ENCODE assay signal across 8 cellular contexts in the genomic region with DNA sequence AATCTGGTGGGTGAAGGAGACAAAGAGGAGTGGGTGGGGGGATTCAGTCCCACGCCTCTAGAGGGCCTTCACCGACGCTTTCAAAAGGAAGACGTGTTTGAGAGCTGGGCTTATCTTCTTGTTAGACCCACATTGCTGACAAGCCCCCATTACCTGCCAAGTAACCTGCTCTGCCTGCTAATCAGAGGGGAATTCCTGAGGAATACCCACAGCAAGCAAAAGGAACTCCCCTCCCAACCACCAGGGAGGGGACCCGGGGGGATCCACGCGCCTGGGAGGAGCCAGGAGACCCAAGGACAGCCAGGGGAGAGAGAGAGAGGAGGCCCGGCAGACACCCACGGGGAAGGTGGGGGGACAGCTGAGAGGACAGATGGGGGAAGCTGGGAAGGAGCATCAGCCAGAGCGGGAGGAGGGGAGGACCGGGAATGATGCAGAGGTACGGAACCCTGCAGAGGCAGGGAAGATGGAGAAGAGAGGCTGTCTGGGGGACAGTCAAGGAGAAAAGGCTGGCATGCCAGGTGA.
DNase-seq lines count a peak whose midpoint lies in the region; ATAC-seq lines count a peak whose summit lies in the region.

No MANE protein-coding gene starts in this region.

- H3K4me3 ChIP-seq in iPS-20b (ENCODE audit: low read length) (peak overlapping the region; percentile 84), stomach smooth muscle (ENCODE audit: low read length in 2 of 2) (peak overlapping the region; percentile 60 to 78)

- H3K27me3 ChIP-seq in iPS-20b (ENCODE audit: insufficient read depth, low read length), result no peaks in the 10 kb centered on the region
- H3K27me3 ChIP-seq in stomach smooth muscle (ENCODE audit: control insufficient read depth in 1 of 2, insufficient read depth in 2 of 2, low read length in 2 of 2), result no peaks in the 10 kb centered on the region

- H3K4me1 ChIP-seq in iPS-20b (ENCODE audit: insufficient read depth, low read length) (peaks cover 6% of the 10 kb centered on the region; the same call in 1 of the 2 replicates), stomach smooth muscle (ENCODE audit: control insufficient read depth, insufficient read depth, low read length) (peaks cover 33% of the 10 kb centered on the region)

- H3K36me3 ChIP-seq in iPS-20b (ENCODE audit: insufficient read depth, low read depth, low read length), result peaks cover 46% of the 10 kb centered on the region
- peaks cover 30 to 38% of the 10 kb centered on the region in 2 donors for H3K36me3 ChIP-seq in stomach smooth muscle (ENCODE audit: control insufficient read depth in 2 of 2, insufficient read depth in 2 of 2, low read length in 2 of 2)

- H3K9ac ChIP-seq in iPS-20b (ENCODE audit: low read depth, low read length) (peak overlapping the region; percentile 89; the same call in 1 of the 2 replicates), stomach smooth muscle (ENCODE audit: low read length in 2 of 2) (peak overlapping the region; percentile 74 to 78)

- H3K27ac ChIP-seq in iPS-20b (ENCODE audit: low read length), result peak overlapping the region; percentile 79
- no peak overlapping the region for H3K27ac ChIP-seq in stomach smooth muscle (ENCODE audit: low read length)

- H3K9me3 ChIP-seq in iPS-20b (ENCODE audit: insufficient read depth, low read depth, low read length) (no peaks in the 10 kb centered on the region), stomach smooth muscle (ENCODE audit: control insufficient read depth in 2 of 2, low read length in 2 of 2) (no peaks in the 10 kb centered on the region)

- ATAC-seq in HG02973 (IDR thresholded peaks at IDR 0.05; ENCODE audit: unreplicated experiment) (no peak), HG03520 (IDR thresholded peaks at IDR 0.05; ENCODE audit: unreplicated experiment) (no peak)

- DNase-seq in activated effector memory CD4-positive, alpha-beta T cell treated with anti-CD3 and anti-CD28 coated beads, Interleukin-2, amount 50 U/mL, for 16 hours, result peak; percentile 76
- DNase-seq in activated effector memory CD4-positive, alpha-beta T cell treated with Interleukin-2 at 50 U/mL for 16 hours, result no peak
- peak; percentile 61 for DNase-seq in activated CD8-positive, alpha-beta memory T cell treated with anti-CD3 and anti-CD28 coated beads, Interleukin-2, amount 50 U/mL, for 48 hours
- DNase-seq in HuH-7 (ENCODE audit: low spot score), result no peak

Comparison
In these comparisons a context has a peak if more than half of its experiments do, and no peak if none do; other contexts are left out.
1. DNase-seq: peak in activated effector memory CD4-positive, alpha-beta T cell treated with anti-CD3 and anti-CD28 coated beads, Interleukin-2, amount 50 U/mL, for 16 hours (single experiment) and activated CD8-positive, alpha-beta memory T cell treated with anti-CD3 and anti-CD28 coated beads, Interleukin-2, amount 50 U/mL, for 48 hours (single experiment); none in activated effector memory CD4-positive, alpha-beta T cell treated with Interleukin-2 at 50 U/mL for 16 hours (single experiment) and HuH-7 (single experiment).